In the genomic region with DNA sequence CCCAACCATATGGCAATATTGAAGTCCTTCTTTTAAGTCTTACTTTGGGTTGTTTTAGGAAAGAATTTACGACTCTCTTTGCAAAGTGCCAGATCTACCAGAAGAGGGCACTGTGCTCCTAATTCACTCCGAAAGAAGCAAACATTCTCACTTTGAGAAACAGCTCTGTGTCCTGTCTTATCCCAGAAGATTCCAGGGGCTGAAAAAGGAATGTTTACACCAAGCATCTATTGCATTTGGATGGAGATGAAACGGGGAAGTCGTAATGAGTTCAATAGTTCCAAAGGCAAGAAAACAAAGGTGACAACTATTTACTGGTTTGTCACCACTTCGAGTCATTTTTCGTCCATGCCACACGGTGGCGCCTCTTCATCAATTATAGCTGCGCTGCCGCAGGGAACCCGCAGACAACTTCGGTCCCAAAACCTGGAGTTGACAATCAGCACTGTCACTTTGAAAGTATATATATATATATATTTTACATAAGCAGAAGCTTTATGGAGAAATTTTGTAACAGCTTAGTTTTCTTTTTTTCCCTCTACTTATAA, we compare ENCODE assay signal across 8 cellular contexts.
DNase-seq lines count a peak whose midpoint lies in the region; ATAC-seq and TF ChIP-seq lines count a peak whose summit lies in the region.

No MANE protein-coding gene starts in this region.

- no peak overlapping the region for H3K27ac Mint-ChIP-seq in CD8-positive, alpha-beta T cell
- H3K27ac Mint-ChIP-seq in endodermal cell = peak overlapping the region; percentile 78

- H3K9me3 ChIP-seq in CD8-positive, alpha-beta T cell (ENCODE audit: low read length) = no peaks in the 10 kb centered on the region
- H3K9me3 ChIP-seq in endodermal cell (ENCODE audit: control insufficient read depth, low read length) (no peaks in the 10 kb centered on the region), mesodermal cell (ENCODE audit: control insufficient read depth, low read length) (no peaks in the 10 kb centered on the region)

- WGBS in endodermal cell (ENCODE audit: insufficient coverage in 1 of 2, insufficient read length in 1 of 2), 2 experiments = 0% methylated on average over 3 to 12 of the region's 12 CpGs
- WGBS in mesodermal cell (ENCODE audit: insufficient coverage in 2 of 2), 2 experiments = 0% methylated on average over 6 to 7 of the region's 12 CpGs

- H3K9ac ChIP-seq in endodermal cell (ENCODE audit: extremely low read depth, low read length, poor library complexity, severe bottlenecking) = peak overlapping the region; percentile 44

- POLR2A ChIA-PET in CD8-positive, alpha-beta T cell (lab: Charles Lee) = interaction anchor here (1.0 to 1.7 kb wide), 4 partner anchors 10 to 233 kb away, joined by 3 to 8 read pairs (median 4); a partner anchor contains a TSS

- H3K27me3 Mint-ChIP-seq in CD8-positive, alpha-beta T cell (ENCODE audit: low read depth) = peaks cover 26% of the 10 kb centered on the region
- peaks cover 10% of the 10 kb centered on the region for H3K27me3 Mint-ChIP-seq in endodermal cell (ENCODE audit: insufficient read depth)

- H3K4me1 ChIP-seq in CD8-positive, alpha-beta T cell (ENCODE audit: insufficient read depth, low read length) = no peaks in the 10 kb centered on the region
- no peaks in the 10 kb centered on the region for H3K4me1 ChIP-seq in endodermal cell (ENCODE audit: control insufficient read depth, insufficient read depth, low read length)
- no peaks in the 10 kb centered on the region for H3K4me1 ChIP-seq in mesodermal cell (ENCODE audit: control insufficient read depth, insufficient read depth, low read length, poor library complexity, severe bottlenecking)

- CTCF ChIA-PET in CD8-positive, alpha-beta T cell (lab: Charles Lee) = interaction anchor here (0.6 to 5.9 kb wide), 45 partner anchors 10 to 1395 kb away, joined by 3 to 163 read pairs (median 4); a partner anchor contains a TSS

- peak; percentile 100 for TF ChIP-seq CTCF in CD8-positive, alpha-beta T cell (IDR thresholded peaks at IDR 0.05)
- peak; percentile 99 for TF ChIP-seq CTCF in endodermal cell (conservative IDR thresholded peaks at IDR 0.05)

- no peak overlapping the region for H3K27ac ChIP-seq in CD8-positive, alpha-beta T cell (ENCODE audit: low read depth, low read length)
- no peak overlapping the region for H3K27ac ChIP-seq in endodermal cell (ENCODE audit: low read depth, low read length)
- no peak overlapping the region for H3K27ac ChIP-seq in mesodermal cell (ENCODE audit: low read depth, low read length, severe bottlenecking)

- intact Hi-C loops in CD8-positive, alpha-beta T cell (cut with DNase I, micrococcal nuclease) = loop anchor here (1.0 kb wide), 2 partner anchors 19 to 205 kb away; no protein-coding TSS in a partner anchor

- peak overlapping the region; percentile 80 for H3K4me3 Mint-ChIP-seq in CD8-positive, alpha-beta T cell
- peak overlapping the region; percentile 48 for H3K4me3 Mint-ChIP-seq in endodermal cell

- H3K9me3 Mint-ChIP-seq in CD8-positive, alpha-beta T cell = no peaks in the 10 kb centered on the region
- H3K9me3 Mint-ChIP-seq in endodermal cell = no peaks in the 10 kb centered on the region

- no peaks in the 10 kb centered on the region for H3K36me3 Mint-ChIP-seq in CD8-positive, alpha-beta T cell
- H3K36me3 Mint-ChIP-seq in endodermal cell (ENCODE audit: low read depth) = no peaks in the 10 kb centered on the region

- peak; percentile 90 for ATAC-seq in CD8-positive, alpha-beta T cell
- ATAC-seq in GM19438 (IDR thresholded peaks at IDR 0.05; ENCODE audit: low read depth, unreplicated experiment) = peak; percentile 89
- peak; percentile 79 for ATAC-seq in HG03565 (IDR thresholded peaks at IDR 0.05; ENCODE audit: unreplicated experiment)

- H3K36me3 ChIP-seq in CD8-positive, alpha-beta T cell (ENCODE audit: insufficient read depth, low read length) = no peaks in the 10 kb centered on the region
- no peaks in the 10 kb centered on the region for H3K36me3 ChIP-seq in endodermal cell (ENCODE audit: control insufficient read depth, insufficient read depth, low read length)
- H3K36me3 ChIP-seq in mesodermal cell (ENCODE audit: control insufficient read depth, insufficient read depth, low read length) = no peaks in the 10 kb centered on the region

- H3K4me1 Mint-ChIP-seq in CD8-positive, alpha-beta T cell (ENCODE audit: low read depth) = no peaks in the 10 kb centered on the region
- H3K4me1 Mint-ChIP-seq in endodermal cell = no peaks in the 10 kb centered on the region

- peak; percentile 39 to 77 (median 65) for DNase-seq in CD8-positive, alpha-beta T cell
- DNase-seq in NCI-H82 treated with DMSO at 0.1 percent for 48 hours (lab: John Stamatoyannopoulos, UW; ENCODE audit: unreplicated experiment) (peak; percentile 66), endodermal cell (peak; percentile 86)
- peak; percentile 82 for DNase-seq in activated CD8-positive, alpha-beta memory T cell treated with anti-CD3 and anti-CD28 coated beads for 24 hours
- DNase-seq in stimulated activated CD8-positive, alpha-beta memory T cell treated with anti-CD3 and anti-CD28 coated beads, Interleukin-15, amount 100 ng/mL, for 1 hour (ENCODE audit: low read depth) = peak; percentile 36

- peaks cover 3% of the 10 kb centered on the region for H3K27me3 ChIP-seq in CD8-positive, alpha-beta T cell (ENCODE audit: insufficient read depth, low read length)
- H3K27me3 ChIP-seq in endodermal cell (ENCODE audit: control insufficient read depth, insufficient read depth, low read length, poor library complexity, severe bottlenecking) = no peaks in the 10 kb centered on the region

- peak overlapping the region; percentile 51 for H3K4me3 ChIP-seq in CD8-positive, alpha-beta T cell (ENCODE audit: low read depth, low read length)
- H3K4me3 ChIP-seq in endodermal cell (ENCODE audit: low read length) (peak overlapping the region; percentile 85), mesodermal cell (ENCODE audit: extremely low read depth, insufficient read depth, low read length, poor library complexity, severe bottlenecking) (peak overlapping the region; percentile 25)

Comparison
In these comparisons a context has a peak if more than half of its experiments do, and no peak if none do; other contexts are left out.
1. DNase-seq: peak in every context shown above with its lines; median percentile 86 in endodermal cell; 82 in activated CD8-positive, alpha-beta memory T cell treated with anti-CD3 and anti-CD28 coated beads for 24 hours; 66 in NCI-H82 treated with DMSO at 0.1 percent for 48 hours; 65 in CD8-positive, alpha-beta T cell; 36 in stimulated activated CD8-positive, alpha-beta memory T cell treated with anti-CD3 and anti-CD28 coated beads, Interleukin-15, amount 100 ng/mL, for 1 hour.
2. H3K4me3 ChIP-seq: peak in every context shown above with its lines; median percentile 85 in endodermal cell; 51 in CD8-positive, alpha-beta T cell; 25 in mesodermal cell.